18 cellular contexts compared by ENCODE assay signal in genomic region chr7:130232209-130232608, GRCh38. TPM values are rescaled to one million over a fixed set of nuclear protein-coding genes. Genes with fewer than 3 reads are reported as not detected.
A peak's percentile ranks its signal among the peaks of the same experiment; 100 is the strongest.
DNase-seq lines count a peak whose midpoint lies in the region; ATAC-seq and TF ChIP-seq lines count a peak whose summit lies in the region.
"Had no signal": no experiment of that assay in that cellular context is flagged by ENCODE, and none has a peak within 500 bp of the region (broad histone marks: within the 10 kb centered on the region; RNA-seq: fewer than 3 reads in every experiment).

No MANE protein-coding gene starts in this region.

- no peak overlapping the region for H3K23ac ChIP-seq in mesenchymal stem cell (ENCODE audit: low read length in 2 of 2)

- no peak overlapping the region for H3K4me2 ChIP-seq in mesenchymal stem cell (ENCODE audit: low read length, poor library complexity, severe bottlenecking)

- WGBS in mesenchymal stem cell, result 80% methylated on average over 1 of the region's 2 CpGs

- H3K4me3 Mint-ChIP-seq in neural crest cell, result no peak overlapping the region
- H3K4me3 Mint-ChIP-seq in stimulated activated effector memory CD8-positive, alpha-beta T cell treated with anti-CD3 and anti-CD28 coated beads, Interleukin-12 subunit alpha, Interleukin-12 subunit beta, amount 100 ng/mL, for 72 hours, result no peak overlapping the region
- H3K4me3 Mint-ChIP-seq: CD4-positive, alpha-beta memory T cell; H9 had no signal

- no peak overlapping the region for H3K14ac ChIP-seq in mesenchymal stem cell (ENCODE audit: low read length in 2 of 2)

- peak overlapping the region; percentile 57 for H2BK120ac ChIP-seq in mesenchymal stem cell (ENCODE audit: low read depth, low read length)

- H4K91ac ChIP-seq in mesenchymal stem cell (ENCODE audit: low read length), result no peak overlapping the region

- no peak overlapping the region for H3K27ac ChIP-seq in mesenchymal stem cell (ENCODE audit: low read length, poor library complexity, severe bottlenecking)
- no peak overlapping the region for H3K27ac ChIP-seq in WERI-Rb-1
- H3K27ac ChIP-seq: C4-2B had no signal

- peak overlapping the region in 1 of 2 experiments; percentile 54 for H2BK12ac ChIP-seq in mesenchymal stem cell (ENCODE audit: low read length in 2 of 2)

- H3K27me3 ChIP-seq in mesenchymal stem cell (ENCODE audit: control insufficient read depth in 1 of 2, insufficient read depth in 1 of 2, low read length in 2 of 2) (peaks cover 0 to 4% of the 10 kb centered on the region in 2 experiments), WERI-Rb-1 (ENCODE audit: insufficient read depth, low read depth, severe bottlenecking) (no peaks in the 10 kb centered on the region)

- H3K4me3 ChIP-seq in mesenchymal stem cell (ENCODE audit: insufficient read depth in 1 of 2, low read depth in 1 of 2, low read length in 2 of 2), result no peak overlapping the region
- H3K4me3 ChIP-seq in WERI-Rb-1 (ENCODE audit: low read depth, low read length), result no peak overlapping the region

- no peak overlapping the region for H2AK5ac ChIP-seq in mesenchymal stem cell (ENCODE audit: low read length, severe bottlenecking)

- no peak overlapping the region for H3K18ac ChIP-seq in mesenchymal stem cell (ENCODE audit: low read depth in 1 of 2, low read length in 2 of 2)

- peaks cover 5% of the 10 kb centered on the region for H3K9me3 Mint-ChIP-seq in neural crest cell
- no peaks in the 10 kb centered on the region for H3K9me3 Mint-ChIP-seq in stimulated activated effector memory CD8-positive, alpha-beta T cell treated with anti-CD3 and anti-CD28 coated beads, Interleukin-12 subunit alpha, Interleukin-12 subunit beta, amount 100 ng/mL, for 72 hours
- H3K9me3 Mint-ChIP-seq: CD4-positive, alpha-beta memory T cell had no signal

- H2BK5ac ChIP-seq in mesenchymal stem cell (ENCODE audit: low read depth, low read length, poor library complexity, severe bottlenecking), result no peak overlapping the region

- H4K8ac ChIP-seq in mesenchymal stem cell (ENCODE audit: low read length), result no peak overlapping the region

- peaks cover 35% of the 10 kb centered on the region for H3K4me1 Mint-ChIP-seq in neural crest cell
- H3K4me1 Mint-ChIP-seq in stimulated activated effector memory CD8-positive, alpha-beta T cell treated with anti-CD3 and anti-CD28 coated beads, Interleukin-12 subunit alpha, Interleukin-12 subunit beta, amount 100 ng/mL, for 72 hours, result no peaks in the 10 kb centered on the region
- H3K4me1 Mint-ChIP-seq: CD4-positive, alpha-beta memory T cell had no signal

- TF ChIP-seq CTCF in neural crest cell (conservative IDR thresholded peaks at IDR 0.05) (no peak), WERI-Rb-1 (IDR thresholded peaks at IDR 0.05; ENCODE audit: low read depth, low read length) (no peak)

- no peak overlapping the region for H3K9ac ChIP-seq in mesenchymal stem cell (ENCODE audit: low read length)

- no peaks in the 10 kb centered on the region for H3K4me1 ChIP-seq in mesenchymal stem cell (ENCODE audit: control insufficient read depth, insufficient read depth, low read depth, low read length)

- ATAC-seq in stimulated activated effector memory CD8-positive, alpha-beta T cell treated with anti-CD3 and anti-CD28 coated beads, Interleukin-12 subunit alpha, Interleukin-12 subunit beta, amount 100 ng/mL, for 72 hours, result no peak
- ATAC-seq in HG03571 (IDR thresholded peaks at IDR 0.05; ENCODE audit: unreplicated experiment), result no peak

- H2BK15ac ChIP-seq in mesenchymal stem cell (ENCODE audit: low read depth, poor library complexity, severe bottlenecking), result no peak overlapping the region

- H3K4ac ChIP-seq in mesenchymal stem cell (ENCODE audit: low read depth in 1 of 2, low read length in 2 of 2), result no peak overlapping the region

- DNase-seq in mesenchymal stem cell (no peak), neural crest cell (ENCODE audit: low read depth, low spot score) (no peak), NCI-H1105 (lab: John Stamatoyannopoulos, UW) (no peak), WERI-Rb-1 (no peak)
- no peak for DNase-seq in stimulated activated effector memory CD8-positive, alpha-beta T cell treated with anti-CD3 and anti-CD28 coated beads, Interleukin-12 subunit alpha, Interleukin-12 subunit beta, amount 100 ng/mL, for 72 hours (ENCODE audit: low spot score in 2 of 2)
- DNase-seq: ACHN; AML-193; CD4-positive, alpha-beta memory T cell; DMS153; DMS79; GDM1; H9 had no signal

- no peaks in the 10 kb centered on the region for H3K36me3 ChIP-seq in mesenchymal stem cell (ENCODE audit: control insufficient read depth in 1 of 2, insufficient read depth in 2 of 2, low read depth in 1 of 2, low read length in 2 of 2)
- no peaks in the 10 kb centered on the region for H3K36me3 ChIP-seq in WERI-Rb-1

- peak overlapping the region; percentile 43 for H3K27ac Mint-ChIP-seq in neural crest cell (ENCODE audit: unreplicated experiment)
- peak overlapping the region; percentile 43 for H3K27ac Mint-ChIP-seq in stimulated activated effector memory CD8-positive, alpha-beta T cell treated with anti-CD3 and anti-CD28 coated beads, Interleukin-12 subunit alpha, Interleukin-12 subunit beta, amount 100 ng/mL, for 72 hours
- H3K27ac Mint-ChIP-seq: CD4-positive, alpha-beta memory T cell; H9 had no signal

- no peaks in the 10 kb centered on the region for H3K79me1 ChIP-seq in mesenchymal stem cell (replicated peaks; ENCODE audit: low read length, poor library complexity, severe bottlenecking)

- H3K9me3 ChIP-seq in mesenchymal stem cell (ENCODE audit: control insufficient read depth, low read length) (no peaks in the 10 kb centered on the region), WERI-Rb-1 (ENCODE audit: severe bottlenecking) (peaks cover under 1% of the 10 kb centered on the region)

- H3K36me3 Mint-ChIP-seq in neural crest cell (ENCODE audit: low read depth), result no peaks in the 10 kb centered on the region
- no peaks in the 10 kb centered on the region for H3K36me3 Mint-ChIP-seq in stimulated activated effector memory CD8-positive, alpha-beta T cell treated with anti-CD3 and anti-CD28 coated beads, Interleukin-12 subunit alpha, Interleukin-12 subunit beta, amount 100 ng/mL, for 72 hours
- H3K36me3 Mint-ChIP-seq: CD4-positive, alpha-beta memory T cell had no signal

- H3K27me3 Mint-ChIP-seq in neural crest cell (ENCODE audit: low read depth), result no peaks in the 10 kb centered on the region

- no peak overlapping the region for H2AFZ ChIP-seq in mesenchymal stem cell (ENCODE audit: low read depth, low read length)

RNA-seq across cellular contexts. Expression of gene SSMEM1, which starts 24.5 kb away (rescaled TPM):
- 0.03 TPM for polyA plus RNA-seq in mesenchymal stem cell (2013, experiment 1 of 2)
- polyA plus RNA-seq in mesenchymal stem cell (2013, experiment 2 of 2), result not detected
- not detected in 2 replicates for total RNA-seq in neural crest cell
- total RNA-seq: CD4-positive, alpha-beta memory T cell; Daoy; H1; H9; HT-29 had no signal
- polyA plus RNA-seq: CD4-positive, alpha-beta memory T cell; H1 had no signal

RNA-seq across cellular contexts. Expression of gene TMEM209, which starts 27.0 kb away (rescaled TPM):
- 19.1 TPM for polyA plus RNA-seq in mesenchymal stem cell (2013, experiment 1 of 2)
- polyA plus RNA-seq in mesenchymal stem cell (2013, experiment 2 of 2), result 19.1 TPM
- total RNA-seq in neural crest cell, result 41.8 and 43.6 TPM in 2 replicates

RNA-seq across cellular contexts. Expression of gene CPA2, which starts 34.5 kb away (rescaled TPM):
- polyA plus RNA-seq in mesenchymal stem cell (2013, experiment 1 of 2), result not detected
- 0.10 TPM for polyA plus RNA-seq in mesenchymal stem cell (2013, experiment 2 of 2)
- total RNA-seq in neural crest cell, result 0.55 and 1.2 TPM in 2 replicates
- total RNA-seq: CD4-positive, alpha-beta memory T cell; H1; H9; HT-29 had no signal
- polyA plus RNA-seq: BJ; CD4-positive, alpha-beta memory T cell had no signal
